Comparison of ENCODE assay signal across 8 cellular contexts in the genomic region with DNA sequence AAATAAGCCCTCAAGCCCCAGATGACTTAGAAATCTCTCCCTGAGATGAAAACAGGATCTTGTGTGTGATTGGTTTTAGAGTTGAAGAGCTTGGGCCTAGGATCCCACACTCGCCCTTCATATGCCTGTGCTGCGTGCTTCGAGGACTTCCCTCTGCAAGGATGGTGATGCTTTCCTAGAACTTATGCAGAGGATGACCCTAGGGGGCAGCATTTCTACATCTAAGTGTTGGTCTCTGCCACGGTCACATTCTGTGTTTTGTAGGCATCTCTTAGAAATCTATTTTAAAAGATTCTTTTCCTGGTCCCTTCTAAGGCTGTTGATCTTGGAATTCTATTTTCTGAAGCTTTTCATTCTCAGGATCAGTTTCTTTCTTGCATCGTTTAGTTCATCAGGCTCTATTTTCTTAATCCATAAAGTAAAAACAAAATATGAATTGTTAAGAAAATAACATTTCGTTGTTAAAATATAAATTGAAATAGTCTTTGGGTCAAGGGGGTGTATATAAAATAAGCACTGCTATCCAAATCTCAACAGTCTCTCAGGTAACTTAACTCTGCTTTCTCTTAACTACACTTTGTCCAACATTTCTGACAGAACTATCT. TPM values are rescaled to one million over a fixed set of nuclear protein-coding genes. Genes with fewer than 3 reads are reported as not detected.
A peak's percentile ranks its signal among the peaks of the same experiment; 100 is the strongest.
DNase-seq lines count a peak whose midpoint lies in the region; ATAC-seq and TF ChIP-seq lines count a peak whose summit lies in the region.

No MANE protein-coding gene starts in this region.

- DNase-seq in CD4-positive, alpha-beta memory T cell = peak in 4 of 5 donors; percentile 2 to 12 (median 4)
- DNase-seq in GM13977 (ENCODE audit: low spot score) = peak; percentile 40
- peak; percentile 92 for DNase-seq in choroid plexus epithelial cell (ENCODE audit: low read depth)
- no peak for DNase-seq in left lung
- no peak for DNase-seq in activated T-cell treated with anti-CD3 and anti-CD28 coated beads, Interleukin-2, amount 50 U/mL, for 4 hours

- H3K27me3 Mint-ChIP-seq in CD4-positive, alpha-beta memory T cell = no peaks in the 10 kb centered on the region
- no peaks in the 10 kb centered on the region for H3K27me3 Mint-ChIP-seq in activated T-cell treated with anti-CD3 and anti-CD28 coated beads, Interleukin-2, amount 50 U/mL, for 4 hours (ENCODE audit: low read depth)

- no peaks in the 10 kb centered on the region for H3F3A ChIP-seq in OCI-LY1 (ENCODE audit: insufficient read depth, low read length)

- no peak overlapping the region for H3K9ac ChIP-seq in OCI-LY1 (ENCODE audit: low read length)

- H3K27me3 ChIP-seq in CD4-positive, alpha-beta memory T cell (ENCODE audit: insufficient read depth, low read length) = no peaks in the 10 kb centered on the region
- H3K27me3 ChIP-seq in OCI-LY1 (ENCODE audit: insufficient read depth, low read length) (no peaks in the 10 kb centered on the region), left lung (no peaks in the 10 kb centered on the region)

- no peaks in the 10 kb centered on the region for H3K9me3 Mint-ChIP-seq in CD4-positive, alpha-beta memory T cell
- H3K9me3 Mint-ChIP-seq in activated T-cell treated with anti-CD3 and anti-CD28 coated beads, Interleukin-2, amount 50 U/mL, for 4 hours = no peaks in the 10 kb centered on the region

- peak; percentile 77 for ATAC-seq in left lung
- no peak for ATAC-seq in HG02610 (IDR thresholded peaks at IDR 0.05; ENCODE audit: unreplicated experiment)
- ATAC-seq in HG02763 (IDR thresholded peaks at IDR 0.05; ENCODE audit: unreplicated experiment) = no peak
- ATAC-seq in activated T-cell treated with anti-CD3 and anti-CD28 coated beads, Interleukin-2, amount 50 U/mL, for 4 hours = no peak

- no peaks in the 10 kb centered on the region for H3K9me2 ChIP-seq in OCI-LY1 (ENCODE audit: low read depth, low read length)

- H4K20me1 ChIP-seq in OCI-LY1 (ENCODE audit: insufficient read depth, low read length) = no peaks in the 10 kb centered on the region

- H3K4me2 ChIP-seq in OCI-LY1 (ENCODE audit: low read length) = no peak overlapping the region

- CTCF ChIA-PET in CD4-positive, alpha-beta memory T cell (lab: Charles Lee; ENCODE audit: partially characterized antibody) = interaction anchor here (2.2 kb wide), 1 partner anchor 10 kb away, joined by 7 read pairs; no protein-coding TSS in a partner anchor

- no peak overlapping the region for H3K4me3 Mint-ChIP-seq in CD4-positive, alpha-beta memory T cell
- H3K4me3 Mint-ChIP-seq in activated T-cell treated with anti-CD3 and anti-CD28 coated beads, Interleukin-2, amount 50 U/mL, for 4 hours = no peak overlapping the region

- no peaks in the 10 kb centered on the region for H3K4me1 ChIP-seq in CD4-positive, alpha-beta memory T cell (ENCODE audit: insufficient read depth, low read length)
- H3K4me1 ChIP-seq in OCI-LY1 (ENCODE audit: insufficient read depth, low read length, severe bottlenecking) = no peaks in the 10 kb centered on the region
- no peaks in the 10 kb centered on the region for H3K4me1 ChIP-seq in left lung

- H3K27ac ChIP-seq in CD4-positive, alpha-beta memory T cell (ENCODE audit: low read depth, low read length) = no peak overlapping the region
- H3K27ac ChIP-seq in OCI-LY1 (ENCODE audit: low read depth, low read length, poor library complexity, severe bottlenecking) (no peak overlapping the region), left lung (no peak overlapping the region)

- H3K4me3 ChIP-seq in CD4-positive, alpha-beta memory T cell (ENCODE audit: low read length in 2 of 2) = no peak overlapping the region
- no peak overlapping the region for H3K4me3 ChIP-seq in OCI-LY1 (ENCODE audit: low read depth, low read length, poor library complexity, severe bottlenecking)
- no peak overlapping the region for H3K4me3 ChIP-seq in choroid plexus epithelial cell (ENCODE audit: low read depth, low read length)
- H3K4me3 ChIP-seq in left lung = no peak overlapping the region

- no peak overlapping the region for H2AFZ ChIP-seq in OCI-LY1 (ENCODE audit: low read length)

- peaks cover 22 to 24% of the 10 kb centered on the region in 2 donors for H3K36me3 Mint-ChIP-seq in CD4-positive, alpha-beta memory T cell
- peaks cover 3% of the 10 kb centered on the region for H3K36me3 Mint-ChIP-seq in activated T-cell treated with anti-CD3 and anti-CD28 coated beads, Interleukin-2, amount 50 U/mL, for 4 hours (ENCODE audit: insufficient read depth)

- POLR2A ChIA-PET in CD4-positive, alpha-beta memory T cell (lab: Charles Lee; ENCODE audit: partially characterized antibody) = no interaction called here

- TF ChIP-seq CTCF in GM13977 (IDR thresholded peaks at IDR 0.05; ENCODE audit: extremely low read depth, insufficient read depth, missing control alignments) (peak; percentile 50), OCI-LY1 (IDR thresholded peaks at IDR 0.05; ENCODE audit: low read length) (peak; percentile 60), choroid plexus epithelial cell (conservative IDR thresholded peaks at IDR 0.05; ENCODE audit: low read depth, low read length) (peak; percentile 79), left lung (IDR thresholded peaks at IDR 0.05) (peak; percentile 20 to 34)

- H3K4me1 Mint-ChIP-seq in CD4-positive, alpha-beta memory T cell = peaks cover 0 to 1% (median 0%) of the 10 kb centered on the region in 4 donors
- no peaks in the 10 kb centered on the region for H3K4me1 Mint-ChIP-seq in activated T-cell treated with anti-CD3 and anti-CD28 coated beads, Interleukin-2, amount 50 U/mL, for 4 hours (ENCODE audit: low read depth)

- intact Hi-C loops in CD4-positive, alpha-beta memory T cell (cut with micrococcal nuclease) = no loop called here
- intact Hi-C loops in left lung (cut with DNase I) = no loop called here

- H3K36me3 ChIP-seq in CD4-positive, alpha-beta memory T cell (ENCODE audit: insufficient read depth, low read length) = no peaks in the 10 kb centered on the region
- peaks cover 88% of the 10 kb centered on the region for H3K36me3 ChIP-seq in OCI-LY1 (ENCODE audit: insufficient read depth, low read length)
- peaks cover 0 to 12% of the 10 kb centered on the region in 2 donors for H3K36me3 ChIP-seq in left lung

- H3K27ac Mint-ChIP-seq in CD4-positive, alpha-beta memory T cell = peak overlapping the region in 1 of 7 donors; percentile 53

- no peaks in the 10 kb centered on the region for H3K9me3 ChIP-seq in CD4-positive, alpha-beta memory T cell (ENCODE audit: control insufficient read depth in 1 of 2, low read length in 2 of 2)
- H3K9me3 ChIP-seq in OCI-LY1 (ENCODE audit: low read length) (no peaks in the 10 kb centered on the region), left lung (no peaks in the 10 kb centered on the region)

- in situ Hi-C loops in GM13977 (cut with MboI; ENCODE audit: low pct_unique_long_range_greater_than_20kb, low sequenced_read_pairs, unreplicated experiment) = no loop called here

- no peaks in the 10 kb centered on the region for H3K79me2 ChIP-seq in OCI-LY1 (ENCODE audit: insufficient read depth, low read length)

RNA-seq across cellular contexts. Expression of gene WDR76, which starts 45.7 kb away (rescaled TPM):
- 10 to 100 TPM; 17.2 TPM for total RNA-seq in CD4-positive, alpha-beta memory T cell
- polyA plus RNA-seq in CD4-positive, alpha-beta memory T cell = 10 to 100 TPM in 1 of 2 donors, 1 to 10 TPM in 1; 8.7 to 12.2 TPM
- 10 to 100 TPM in 1 of 2 donors, 1 to 10 TPM in 1; 8.6 to 13.4 TPM for total RNA-seq in left lung
- 10 to 100 TPM; 37.1 to 44.8 (median 39.2) TPM for total RNA-seq in activated T-cell treated with anti-CD3 and anti-CD28 coated beads, Interleukin-2, amount 50 U/mL, for 4 hours

RNA-seq across cellular contexts. Expression of gene MFAP1, which starts 48.0 kb away (rescaled TPM):
- total RNA-seq in CD4-positive, alpha-beta memory T cell = 10 to 100 TPM; 24.9 to 25.9 TPM
- polyA plus RNA-seq in CD4-positive, alpha-beta memory T cell = 10 to 100 TPM in 1 of 2 donors, 1 to 10 TPM in 1; 5.4 to 22.5 TPM
- 10 to 100 TPM; 21.9 to 22.5 TPM for total RNA-seq in left lung
- 10 to 100 TPM; 37.0 to 38.0 (median 37.4) TPM for total RNA-seq in activated T-cell treated with anti-CD3 and anti-CD28 coated beads, Interleukin-2, amount 50 U/mL, for 4 hours

Comparison
In these comparisons a context has a peak if more than half of its experiments do, and no peak if none do; other contexts are left out.
1. DNase-seq: peak in CD4-positive, alpha-beta memory T cell (4 of 5), GM13977 (single experiment) and choroid plexus epithelial cell (single experiment); none in left lung (0 of 2) and activated T-cell treated with anti-CD3 and anti-CD28 coated beads, Interleukin-2, amount 50 U/mL, for 4 hours (single experiment).
2. CTCF ChIP-seq: peak in every context shown above with its lines; median percentile 79 in choroid plexus epithelial cell; 60 in OCI-LY1; 50 in GM13977; 27 in left lung.